In the genomic region with DNA sequence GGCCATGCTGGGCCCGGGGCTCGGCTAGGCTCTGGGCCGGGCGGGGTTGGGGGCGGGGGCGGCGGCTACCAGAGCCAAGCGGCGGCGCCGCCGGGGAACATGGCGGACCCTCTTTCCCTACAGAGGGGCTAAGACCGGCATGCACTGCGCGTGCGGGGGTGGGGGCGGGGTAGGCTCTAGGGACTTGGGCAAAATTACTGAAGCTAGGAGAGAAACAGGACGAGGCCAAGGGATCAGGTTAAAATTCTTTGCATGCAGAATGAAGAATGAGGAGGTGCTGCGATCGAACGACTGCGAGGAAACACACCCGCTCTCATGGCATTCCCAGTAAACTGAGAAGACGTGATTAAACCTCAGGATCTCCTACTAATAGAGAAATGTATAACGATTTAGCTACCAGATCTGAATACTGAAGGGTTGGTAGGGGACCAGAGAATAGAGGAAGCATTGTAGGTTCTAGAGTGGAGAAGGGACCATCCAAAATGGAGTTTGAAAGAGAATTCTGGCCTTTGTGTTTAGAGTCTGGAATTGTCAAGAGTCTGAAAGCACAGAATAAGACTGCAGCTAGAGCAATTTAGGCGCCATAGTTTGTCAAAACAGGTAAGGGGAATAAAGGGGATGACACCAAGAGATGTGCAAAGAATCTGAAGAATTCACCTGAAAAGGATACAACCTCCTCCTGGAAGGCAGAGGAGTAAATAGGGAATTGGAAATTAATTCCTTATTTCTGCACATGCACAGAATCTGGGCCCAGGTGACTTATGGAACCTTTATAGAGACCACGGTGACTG, we compare ENCODE assay signal across 8 cellular contexts. TPM values are rescaled to one million over a fixed set of nuclear protein-coding genes. Genes with fewer than 3 reads are reported as not detected.
A peak's percentile ranks its signal among the peaks of the same experiment; 100 is the strongest.
DNase-seq lines count a peak whose midpoint lies in the region; ATAC-seq and TF ChIP-seq lines count a peak whose summit lies in the region.

A gene (minus strand): TSS at position 141 of the 791 bp plus-strand sequence. CDS start 135 bp downstream, at position 6.

- TF ChIP-seq POLR2A in vagina (IDR thresholded peaks at IDR 0.05), result no peak

- H3K4me3 ChIP-seq in ascending aorta (peak within 1 kb of the TSS; percentile 63 to 88), rectal smooth muscle tissue (ENCODE audit: low read length) (peak within 1 kb of the TSS; percentile 96), vagina (peak within 1 kb of the TSS; percentile 77 to 92)

- peaks cover 6 to 19% of the 10 kb centered on the region in 2 donors for H3K4me1 ChIP-seq in ascending aorta
- peaks cover 9% of the 10 kb centered on the region for H3K4me1 ChIP-seq in rectal smooth muscle tissue (ENCODE audit: control insufficient read depth, insufficient read depth, low read length)
- peaks cover 46% of the 10 kb centered on the region for H3K4me1 ChIP-seq in vagina

- in situ Hi-C loops in GM13976 (cut with MboI; ENCODE audit: low sequenced_read_pairs, unreplicated experiment), result no loop called here

- H3K27ac Mint-ChIP-seq in T-helper 17 cell, result peak within 1 kb of the TSS; percentile 98

- peak within 1 kb of the TSS; percentile 96 for H3K4me3 Mint-ChIP-seq in T-helper 17 cell

- peak within 1 kb of the TSS; percentile 94 for H3K9ac ChIP-seq in rectal smooth muscle tissue (ENCODE audit: low read length)

- TF ChIP-seq CTCF in GM13976 (IDR thresholded peaks at IDR 0.05; ENCODE audit: borderline replicate concordance, control extremely low read depth, extremely low read depth, insufficient read depth, missing control alignments), result no peak
- no peak for TF ChIP-seq CTCF in ascending aorta (IDR thresholded peaks at IDR 0.05)
- no peak for TF ChIP-seq CTCF in vagina (IDR thresholded peaks at IDR 0.05)

- peaks cover 16 to 18% of the 10 kb centered on the region in 2 donors for H3K36me3 ChIP-seq in ascending aorta
- peaks cover 5% of the 10 kb centered on the region for H3K36me3 ChIP-seq in rectal smooth muscle tissue (ENCODE audit: control insufficient read depth, insufficient read depth, low read length)
- peaks cover 0 to 14% of the 10 kb centered on the region in 2 donors for H3K36me3 ChIP-seq in vagina

- peak; percentile 66 for ATAC-seq in HG02938 (IDR thresholded peaks at IDR 0.05; ENCODE audit: unreplicated experiment)
- peak; percentile 84 for ATAC-seq in T-helper 17 cell

- DNase-seq in GM13976 (ENCODE audit: low spot score) (peak; percentile 90), NCI-H187 (lab: John Stamatoyannopoulos, UW) (peak; percentile 53 to 87), T-helper 17 cell (peak; percentile 68 to 91 (median 86)), ascending aorta (ENCODE audit: low spot score in 2 of 2) (peak; percentile 75 to 95), hepatic stellate cell (ENCODE audit: low spot score) (peak; percentile 89), vagina (ENCODE audit: extremely low spot score in 2 of 2) (peak in 1 of 2 donors; percentile 94)

- peaks cover 47% of the 10 kb centered on the region for H3K4me1 Mint-ChIP-seq in T-helper 17 cell

- H3K9me3 ChIP-seq in T-helper 17 cell (ENCODE audit: control insufficient read depth, low read length, poor library complexity, severe bottlenecking) (no peaks in the 10 kb centered on the region), ascending aorta (no peaks in the 10 kb centered on the region), vagina (no peaks in the 10 kb centered on the region)

- intact Hi-C loops in ascending aorta (cut with DNase I) (loop anchor here (1.0 to 5.0 kb wide), 2 partner anchors 82 to 244 kb away; a partner anchor contains a TSS), vagina (cut with DNase I) (loop anchor here (10.0 kb wide), 1 partner anchor 331 kb away; a partner anchor contains a TSS)

- no peaks in the 10 kb centered on the region for H3K36me3 Mint-ChIP-seq in T-helper 17 cell (ENCODE audit: low read depth)

- H3K27me3 ChIP-seq in ascending aorta (no peaks in the 10 kb centered on the region), rectal smooth muscle tissue (ENCODE audit: control insufficient read depth, insufficient read depth, low read length) (no peaks in the 10 kb centered on the region), vagina (no peaks in the 10 kb centered on the region)

- H3K27me3 Mint-ChIP-seq in T-helper 17 cell, result no peaks in the 10 kb centered on the region

- H3K27ac ChIP-seq in ascending aorta, result peak within 1 kb of the TSS; percentile 95 to 97
- H3K27ac ChIP-seq in rectal smooth muscle tissue (ENCODE audit: low read depth, low read length), result peak within 1 kb of the TSS; percentile 94
- peak within 1 kb of the TSS; percentile 93 for H3K27ac ChIP-seq in vagina

RNA-seq across cellular contexts. Expression of the gene that starts here (rescaled TPM):
- total RNA-seq in T-helper 17 cell (10 to 100 TPM; 31.8 to 37.4 TPM), ascending aorta (23.0 TPM), vagina (46.2 TPM)
